18 cellular contexts compared by ENCODE assay signal in the genomic region with DNA sequence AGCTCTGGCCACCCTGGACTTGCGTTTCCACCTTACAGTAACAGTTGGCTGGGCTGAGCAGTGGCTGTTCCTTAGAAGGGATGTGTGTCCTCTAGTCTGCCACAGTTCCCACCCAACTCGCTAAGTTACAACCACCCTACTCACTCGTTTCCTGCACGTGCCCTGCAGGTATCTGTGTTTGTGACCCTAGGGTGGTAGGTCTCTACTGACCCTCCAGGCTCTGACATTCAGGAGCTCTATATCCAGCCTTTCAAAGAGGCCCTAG.
DNase-seq lines count a peak whose midpoint lies in the region; ATAC-seq lines count a peak whose summit lies in the region.
"Had no signal": no experiment of that assay in that cellular context is flagged by ENCODE, and none has a peak within 500 bp of the region (broad histone marks: within the 10 kb centered on the region; RNA-seq: fewer than 3 reads in every experiment).

No MANE protein-coding gene starts in this region.

- peaks cover 8 to 36% (median 23%) of the 10 kb centered on the region in 3 donors for H3K36me3 Mint-ChIP-seq in CD8-positive, alpha-beta memory T cell
- H3K36me3 Mint-ChIP-seq in activated T-helper 2 cell treated with anti-CD3 and anti-CD28 coated beads, Interferon-gamma antibody, Interleukin-2, Interleukin-4, amounts not matched to agents 10 μg/mL and 5 μg/mL and 100 μg/mL, durations not matched to agents 14 hours and 24 hours and 36 hours (ENCODE audit: low read depth), result peaks cover 50% of the 10 kb centered on the region
- peaks cover 0 to 15% (median 10%) of the 10 kb centered on the region in 3 donors for H3K36me3 Mint-ChIP-seq in naive thymus-derived CD8-positive, alpha-beta T cell

- H4K20me1 ChIP-seq in BLaER1 treated with 17β-estradiol and CSF1 and Interleukin-3, amounts not matched to agents 10 nM and 100 nM, result peaks cover 0 to 100% (median 0%) of the 10 kb centered on the region in 11 experiments; a peak in 6 of 22 replicates

- H3K27ac ChIP-seq in BLaER1 treated with 17β-estradiol and CSF1 and Interleukin-3, amounts not matched to agents 10 nM and 100 nM, result peak overlapping the region in 8 of 11 experiments; percentile 20 to 74 (median 44); a peak in 12 of 22 replicates
- no peak overlapping the region for H3K27ac ChIP-seq in CD8-positive, alpha-beta memory T cell (ENCODE audit: low read depth, low read length)
- H3K27ac ChIP-seq: testis had no signal

- peak overlapping the region; percentile 43 to 88 (median 79) for H3K4me3 Mint-ChIP-seq in CD8-positive, alpha-beta memory T cell
- H3K4me3 Mint-ChIP-seq in activated T-helper 2 cell treated with anti-CD3 and anti-CD28 coated beads, Interferon-gamma antibody, Interleukin-2, Interleukin-4, amounts not matched to agents 10 μg/mL and 5 μg/mL and 100 μg/mL, durations not matched to agents 14 hours and 24 hours and 36 hours (ENCODE audit: low read depth), result no peak overlapping the region
- H3K4me3 Mint-ChIP-seq in naive thymus-derived CD8-positive, alpha-beta T cell, result peak overlapping the region; percentile 17 to 85 (median 73)

- CTCF ChIA-PET in CD8-positive, alpha-beta memory T cell (lab: Charles Lee), result interaction anchor here (0.6 to 2.5 kb wide), 4 partner anchors 9 to 100 kb away, joined by 3 to 11 read pairs (median 5); no protein-coding TSS in a partner anchor

- no peaks in the 10 kb centered on the region for H3K27me3 ChIP-seq in BLaER1 treated with 17β-estradiol and CSF1 and Interleukin-3, amounts not matched to agents 10 nM and 100 nM
- no peaks in the 10 kb centered on the region for H3K27me3 ChIP-seq in CD8-positive, alpha-beta memory T cell (ENCODE audit: insufficient read depth, low read length, poor library complexity, severe bottlenecking)
- H3K27me3 ChIP-seq: BE2C, testis had no signal

- H3K27ac Mint-ChIP-seq in CD8-positive, alpha-beta memory T cell, result peak overlapping the region; percentile 83 to 100 (median 94)
- peak overlapping the region; percentile 94 for H3K27ac Mint-ChIP-seq in activated T-helper 2 cell treated with anti-CD3 and anti-CD28 coated beads, Interferon-gamma antibody, Interleukin-2, Interleukin-4, amounts not matched to agents 10 μg/mL and 5 μg/mL and 100 μg/mL, durations not matched to agents 14 hours and 24 hours and 36 hours
- H3K27ac Mint-ChIP-seq in naive thymus-derived CD8-positive, alpha-beta T cell, result peak overlapping the region; percentile 94 to 99 (median 98)

- POLR2A ChIA-PET in CD8-positive, alpha-beta memory T cell (lab: Charles Lee), result interaction anchor here (0.7 kb wide), 1 partner anchor 9 kb away, joined by 3 read pairs; no protein-coding TSS in a partner anchor
- POLR2A ChIA-PET in naive thymus-derived CD8-positive, alpha-beta T cell (lab: Charles Lee), result interaction anchor here (0.6 to 4.0 kb wide), 6 partner anchors 9 to 109 kb away, joined by 3 to 16 read pairs (median 8); a partner anchor contains a TSS

- peaks cover 0 to 3% of the 10 kb centered on the region in 2 donors for H3K27me3 Mint-ChIP-seq in CD8-positive, alpha-beta memory T cell
- H3K27me3 Mint-ChIP-seq in activated T-helper 2 cell treated with anti-CD3 and anti-CD28 coated beads, Interferon-gamma antibody, Interleukin-2, Interleukin-4, amounts not matched to agents 10 μg/mL and 5 μg/mL and 100 μg/mL, durations not matched to agents 14 hours and 24 hours and 36 hours (ENCODE audit: low read depth), result no peaks in the 10 kb centered on the region
- no peaks in the 10 kb centered on the region for H3K27me3 Mint-ChIP-seq in naive thymus-derived CD8-positive, alpha-beta T cell

- H3K9me3 Mint-ChIP-seq in CD8-positive, alpha-beta memory T cell, result no peaks in the 10 kb centered on the region
- H3K9me3 Mint-ChIP-seq in activated T-helper 2 cell treated with anti-CD3 and anti-CD28 coated beads, Interferon-gamma antibody, Interleukin-2, Interleukin-4, amounts not matched to agents 10 μg/mL and 5 μg/mL and 100 μg/mL, durations not matched to agents 14 hours and 24 hours and 36 hours, result no peaks in the 10 kb centered on the region
- H3K9me3 Mint-ChIP-seq in naive thymus-derived CD8-positive, alpha-beta T cell, result no peaks in the 10 kb centered on the region

- H3K9me3 ChIP-seq in BLaER1 treated with 17β-estradiol and CSF1 and Interleukin-3, amounts not matched to agents 10 nM and 100 nM (replicated peaks in 1 of 11), result no peaks in the 10 kb centered on the region
- H3K9me3 ChIP-seq in CD8-positive, alpha-beta memory T cell (ENCODE audit: low read length), result no peaks in the 10 kb centered on the region
- H3K9me3 ChIP-seq: BE2C, testis had no signal

- no peak for ATAC-seq in naive thymus-derived CD8-positive, alpha-beta T cell
- no peak for ATAC-seq in HG03469 (IDR thresholded peaks at IDR 0.05; ENCODE audit: unreplicated experiment)
- ATAC-seq: K562, sciatic nerve had no signal

- peak overlapping the region; percentile 58 to 95 (median 88) for H3K4me2 ChIP-seq in BLaER1 treated with 17β-estradiol and CSF1 and Interleukin-3, amounts not matched to agents 10 nM and 100 nM

- H3K4me1 Mint-ChIP-seq in CD8-positive, alpha-beta memory T cell, result peaks cover 93 to 96% (median 95%) of the 10 kb centered on the region in 3 donors
- peaks cover 68% of the 10 kb centered on the region for H3K4me1 Mint-ChIP-seq in activated T-helper 2 cell treated with anti-CD3 and anti-CD28 coated beads, Interferon-gamma antibody, Interleukin-2, Interleukin-4, amounts not matched to agents 10 μg/mL and 5 μg/mL and 100 μg/mL, durations not matched to agents 14 hours and 24 hours and 36 hours (ENCODE audit: low read depth)
- H3K4me1 Mint-ChIP-seq in naive thymus-derived CD8-positive, alpha-beta T cell, result peaks cover 59 to 99% (median 90%) of the 10 kb centered on the region in 4 donors

- H3K4me1 ChIP-seq in BLaER1 treated with 17β-estradiol and CSF1 and Interleukin-3, amounts not matched to agents 10 nM and 100 nM, result peaks cover 82 to 100% (median 100%) of the 10 kb centered on the region in 10 experiments
- H3K4me1 ChIP-seq in CD8-positive, alpha-beta memory T cell (ENCODE audit: insufficient read depth, low read length), result peaks cover 84% of the 10 kb centered on the region
- H3K4me1 ChIP-seq: BE2C, testis had no signal

- no peak for DNase-seq in CD8-positive, alpha-beta memory T cell
- DNase-seq in activated T-helper 2 cell treated with anti-CD3 and anti-CD28 coated beads, Interferon-gamma antibody, Interleukin-2, Interleukin-4, amounts not matched to agents 10 μg/mL and 5 μg/mL and 100 μg/mL, durations not matched to agents 14 hours and 24 hours and 36 hours (ENCODE audit: low spot score), result no peak
- no peak for DNase-seq in naive thymus-derived CD8-positive, alpha-beta T cell
- DNase-seq in AG20443 (ENCODE audit: low spot score), result no peak
- DNase-seq in stimulated activated CD4-positive, alpha-beta T cell treated with anti-CD3 and anti-CD28 coated beads, Interleukin-15, amount 100 ng/mL, for 24 hours, result no peak
- DNase-seq: amygdala; BE2C; cerebellar nuclear complex; hippocampal formation; midbrain; NCI-H2081 treated with DMSO at 0.1 percent for 48 hours; NCI-H510A; stimulated activated CD4-positive, alpha-beta T cell treated with anti-CD3 and anti-CD28 coated beads, Interleukin-2, amount 100 ng/mL, for 24 hours; testis had no signal

- H3K4me3 ChIP-seq in BLaER1 treated with 17β-estradiol and CSF1 and Interleukin-3, amounts not matched to agents 10 nM and 100 nM, result peak overlapping the region in 2 of 10 experiments; percentile 12 to 25; a peak in 1 of 20 replicates
- no peak overlapping the region for H3K4me3 ChIP-seq in CD8-positive, alpha-beta memory T cell (ENCODE audit: low read length)
- H3K4me3 ChIP-seq: K562, testis had no signal

- peaks cover 0 to 49% (median 0%) of the 10 kb centered on the region in 11 experiments; a peak in 6 of 22 replicates for H3K36me3 ChIP-seq in BLaER1 treated with 17β-estradiol and CSF1 and Interleukin-3, amounts not matched to agents 10 nM and 100 nM
- no peaks in the 10 kb centered on the region for H3K36me3 ChIP-seq in CD8-positive, alpha-beta memory T cell (ENCODE audit: insufficient read depth, low read length)
- H3K36me3 ChIP-seq: BE2C had no signal

- H3K9ac ChIP-seq in BLaER1 treated with 17β-estradiol and CSF1 and Interleukin-3, amounts not matched to agents 10 nM and 100 nM, result peak overlapping the region in 3 of 11 experiments; percentile 3 to 65 (median 10); a peak in 4 of 22 replicates

- intact Hi-C loops in activated T-helper 2 cell treated with anti-CD3 and anti-CD28 coated beads, Interferon-gamma antibody, Interleukin-2, Interleukin-4, amounts not matched to agents 10 μg/mL and 5 μg/mL and 100 μg/mL, durations not matched to agents 14 hours and 24 hours and 36 hours (cut with micrococcal nuclease), result loop anchor here (2.0 to 5.0 kb wide), 2 partner anchors 51 to 104 kb away; no protein-coding TSS in a partner anchor
